ENCODE assay signal across 2 cellular contexts in genomic region chr16:30428055-30428454, GRCh38.
TF ChIP-seq lines count a peak whose summit lies in the region.

No MANE protein-coding gene starts in this region.

TF ChIP-seq in GM23338, 12 proteins besides CTCF, POLR2A, EP300 and RAD21:
- no peak for TF ChIP-seq ZNF331 (CRISPR knock-in tag; IDR thresholded peaks at IDR 0.05; ENCODE audit: low read depth)
- no peak for TF ChIP-seq JUNB (IDR thresholded peaks at IDR 0.05; ENCODE audit: unreplicated experiment)
- TF ChIP-seq NANOG (IDR thresholded peaks at IDR 0.05; ENCODE audit: borderline replicate concordance): no peak
- no peak for TF ChIP-seq EZH2 (IDR thresholded peaks at IDR 0.05; ENCODE audit: low read depth, unreplicated experiment)
- TF ChIP-seq ZNF462 (CRISPR knock-in tag; IDR thresholded peaks at IDR 0.05): no peak
- no peak for TF ChIP-seq REST (IDR thresholded peaks at IDR 0.05; ENCODE audit: unreplicated experiment)
- no peak for TF ChIP-seq ZNF114 (CRISPR knock-in tag; IDR thresholded peaks at IDR 0.05)
- no peak for TF ChIP-seq ETS1 (IDR thresholded peaks at IDR 0.05)

TF ChIP-seq in K562, 482 proteins besides CTCF, POLR2A, EP300 and RAD21:
- peak; percentile 94 for TF ChIP-seq ZKSCAN1 (IDR thresholded peaks at IDR 0.05; ENCODE audit: low read depth, low read length)
- no peak for TF ChIP-seq ZNF780A (CRISPR knock-in tag; IDR thresholded peaks at IDR 0.05)
TF ChIP-seq in K562: peak in this region for 1.
